28 cellular contexts compared by ENCODE assay signal in the genomic region with DNA sequence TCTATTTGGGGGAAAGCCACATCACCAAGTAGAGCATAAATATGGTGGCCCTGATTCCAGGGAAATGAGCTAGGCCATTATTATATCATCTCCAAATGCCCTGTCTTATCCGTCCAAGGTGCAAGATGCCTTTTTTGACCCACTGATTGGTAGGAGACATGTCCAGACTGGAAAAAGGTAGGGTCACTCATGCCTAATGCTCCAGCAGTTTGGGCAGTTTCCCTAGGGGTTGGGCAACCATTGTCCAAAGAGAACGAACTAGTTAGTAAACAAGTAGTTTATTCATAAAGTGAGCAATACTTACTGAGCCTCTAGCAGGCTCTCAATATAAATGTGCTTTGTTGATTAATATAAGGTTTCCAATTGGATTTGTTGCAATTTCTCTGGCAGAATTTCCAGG. TPM values are rescaled to one million over a fixed set of nuclear protein-coding genes. Genes with fewer than 3 reads are reported as not detected.
"Had no signal": no experiment of that assay in that cellular context is flagged by ENCODE, and none has a peak within 500 bp of the region (broad histone marks: within the 10 kb centered on the region; RNA-seq: fewer than 3 reads in every experiment).

No MANE protein-coding gene starts in this region.

- H3K36me3 ChIP-seq: ascending aorta, cardiac muscle cell had no signal

- H3K4me3 ChIP-seq: ascending aorta, cardiac muscle cell had no signal

- H3K9me3 ChIP-seq: ascending aorta had no signal

- H3K27ac ChIP-seq: ascending aorta, cardiac muscle cell, VCaP had no signal

- DNase-seq: activated B cell treated with CpG ODN at 0.5 μM for 24 hours; activated CD4-positive, alpha-beta memory T cell treated with anti-CD3 and anti-CD28 coated beads, Interleukin-2, amount 10 ng/mL, durations not matched to agents 7 days and 5 days; activated CD4-positive, alpha-beta T cell treated with anti-CD3 and anti-CD28 coated beads for 4 hours; activated CD4-positive, alpha-beta T cell treated with anti-CD3 and anti-CD28 coated beads, Interleukin-2, amount 10 ng/mL, durations not matched to agents 24 days and 14 days; activated CD4-positive, alpha-beta T cell treated with anti-CD3 and anti-CD28 coated beads, Interleukin-2, amount 50 U/mL, for 48 hours; activated CD4-positive, CD25-positive, alpha-beta regulatory T cell treated with anti-CD3 and anti-CD28 coated beads, Interleukin-2, amount 50 U/mL, for 72 hours; activated CD8-positive, alpha-beta memory T cell treated with anti-CD3 and anti-CD28 coated beads for 24 hours; activated CD8-positive, alpha-beta memory T cell treated with anti-CD3 and anti-CD28 coated beads, Interleukin-2, amount 10 ng/mL, durations not matched to agents 7 days and 5 days; activated CD8-positive, alpha-beta memory T cell treated with anti-CD3 and anti-CD28 coated beads, Interleukin-2, amount 50 U/mL, for 48 hours; activated CD8-positive, alpha-beta T cell treated with anti-CD3 and anti-CD28 coated beads, Interleukin-2, amount 10 ng/mL, durations not matched to agents 7 days and 5 days; activated effector memory CD4-positive, alpha-beta T cell treated with Interleukin-2 at 50 U/mL for 16 hours; activated gamma-delta T cell; activated naive CD4-positive, alpha-beta T cell treated with anti-CD3 and anti-CD28 coated beads, Interleukin-2, amount 10 ng/mL, durations not matched to agents 7 days and 5 days; activated naive CD4-positive, alpha-beta T cell treated with Interleukin-2 at 50 U/mL for 16 hours; activated naive CD8-positive, alpha-beta T cell treated with anti-CD3 and anti-CD28 coated beads, Interleukin-2, amount 10 ng/mL, durations not matched to agents 7 days and 5 days; activated naive CD8-positive, alpha-beta T cell treated with anti-CD3 and anti-CD28 coated beads, Interleukin-2, amount 50 U/mL, for 24 hours; activated T-cell treated with anti-CD3 and anti-CD28 coated beads, Interleukin-2, amount 50 U/mL, for 24 hours; activated T-cell treated with anti-CD3 and anti-CD28 coated beads, Interleukin-2, amount 50 U/mL, for 48 hours; amygdala; anterior cingulate cortex; caudate nucleus; cerebellar nuclear complex; T-helper 1 cell; T-helper 2 cell; T-helper 9 cell had no signal

- ATAC-seq: activated CD8-positive, alpha-beta memory T cell treated with anti-CD3 and anti-CD28 coated beads, Interleukin-2, amount 10 ng/mL, durations not matched to agents 7 days and 5 days; activated CD8-positive, alpha-beta T cell treated with anti-CD3 and anti-CD28 coated beads, Interleukin-2, amount 10 ng/mL, durations not matched to agents 7 days and 5 days; activated naive CD8-positive, alpha-beta T cell treated with anti-CD3 and anti-CD28 coated beads, Interleukin-2, amount 50 U/mL, for 24 hours had no signal

RNA-seq across cellular contexts. Expression of gene FHDC1, which starts 6.2 kb away (rescaled TPM):
- polyA plus RNA-seq: cardiac muscle cell had no signal
